Comparison of ENCODE assay signal across 11 cellular contexts in the genomic region with DNA sequence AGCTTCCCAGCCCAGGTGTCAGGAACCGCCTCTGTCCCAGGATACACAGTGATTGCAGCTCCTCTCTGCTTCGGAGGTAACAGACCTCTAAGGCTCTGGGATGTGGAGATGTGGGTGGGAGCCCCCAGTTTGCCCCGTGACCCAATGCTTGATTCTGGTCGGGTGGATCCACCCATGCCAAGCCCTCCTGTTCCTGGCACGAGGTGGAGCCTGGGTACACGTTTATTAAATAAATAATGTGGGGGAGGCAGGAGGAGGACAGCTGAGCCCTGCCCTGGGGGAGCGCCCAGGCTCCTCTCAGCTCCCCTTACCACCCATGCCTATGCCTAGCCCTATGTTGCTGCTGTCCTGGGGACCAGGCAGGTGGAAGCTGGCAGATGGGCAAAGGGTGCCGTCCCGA. TPM values are rescaled to one million over a fixed set of nuclear protein-coding genes. Genes with fewer than 3 reads are reported as not detected.
DNase-seq lines count a peak whose midpoint lies in the region; ATAC-seq and TF ChIP-seq lines count a peak whose summit lies in the region.
"Had no signal": no experiment of that assay in that cellular context is flagged by ENCODE, and none has a peak within 500 bp of the region (broad histone marks: within the 10 kb centered on the region; RNA-seq: fewer than 3 reads in every experiment).

No MANE protein-coding gene starts in this region.

- no peaks in the 10 kb centered on the region for H3K9me3 ChIP-seq in breast epithelium
- H3K9me3 ChIP-seq in mammary epithelial cell (replicated peaks; ENCODE audit: insufficient read depth, low read length), result no peaks in the 10 kb centered on the region
- no peaks in the 10 kb centered on the region for H3K9me3 ChIP-seq in gastroesophageal sphincter

- no peak for TF ChIP-seq EP300 in gastroesophageal sphincter (IDR thresholded peaks at IDR 0.05)

- CTCF ChIA-PET in mammary epithelial cell (lab: Charles Lee; ENCODE audit: low non-redundant PET), result no interaction called here

- TF ChIP-seq POLR2A in breast epithelium (IDR thresholded peaks at IDR 0.05), result no peak
- TF ChIP-seq POLR2A in gastroesophageal sphincter (IDR thresholded peaks at IDR 0.05), result no peak

- H4K20me1 ChIP-seq in mammary epithelial cell (ENCODE audit: insufficient read depth, low read length), result no peaks in the 10 kb centered on the region

- H3K27ac Mint-ChIP-seq in osteocyte (ENCODE audit: unreplicated experiment), result peak overlapping the region; percentile 91
- H3K27ac Mint-ChIP-seq in activated T-helper 2 cell treated with anti-CD3 and anti-CD28 coated beads, Interferon-gamma antibody, Interleukin-2, Interleukin-4, amounts not matched to agents 10 μg/mL and 5 μg/mL and 100 μg/mL, durations not matched to agents 14 hours and 24 hours and 36 hours, result no peak overlapping the region
- peak overlapping the region in 1 of 2 donors; percentile 51 for H3K27ac Mint-ChIP-seq in activated naive CD4-positive, alpha-beta T cell treated with anti-CD3 and anti-CD28 coated beads, Interleukin-2, amount 50 U/mL, for 72 hours

- H3K4me1 Mint-ChIP-seq in osteocyte (ENCODE audit: unreplicated experiment), result peaks cover 91% of the 10 kb centered on the region
- H3K4me1 Mint-ChIP-seq in activated T-helper 2 cell treated with anti-CD3 and anti-CD28 coated beads, Interferon-gamma antibody, Interleukin-2, Interleukin-4, amounts not matched to agents 10 μg/mL and 5 μg/mL and 100 μg/mL, durations not matched to agents 14 hours and 24 hours and 36 hours (ENCODE audit: low read depth), result peaks cover 6% of the 10 kb centered on the region

- TF ChIP-seq CTCF in breast epithelium (IDR thresholded peaks at IDR 0.05) (no peak), mammary epithelial cell (conservative IDR thresholded peaks at IDR 0.05 in 1 of 2, IDR thresholded peaks at IDR 0.05 in 1 of 2; ENCODE audit: extremely low read depth in 1 of 2, insufficient read depth in 1 of 2, low read depth in 1 of 2, low read length in 2 of 2) (no peak), gastroesophageal sphincter (IDR thresholded peaks at IDR 0.05) (no peak), osteocyte (IDR thresholded peaks at IDR 0.05) (no peak)

- no TSS peak for BruUV-seq in mammary epithelial cell (replicated peaks; lab: Mats Ljungman, UMichigan)

- dilution Hi-C loops in mammary epithelial cell (cut with HindIII; ENCODE audit: low sequenced_read_pairs), result no loop called here

- H2AFZ ChIP-seq in mammary epithelial cell (ENCODE audit: low read depth, low read length), result no peak overlapping the region

- H3K9ac ChIP-seq in mammary epithelial cell (ENCODE audit: insufficient read depth, low read length), result no peak overlapping the region

- peak overlapping the region; percentile 70 to 92 for H3K27ac ChIP-seq in breast epithelium
- H3K27ac ChIP-seq in mammary epithelial cell (ENCODE audit: insufficient read depth, low read depth, low read length), result no peak overlapping the region
- H3K27ac ChIP-seq in gastroesophageal sphincter, result peak overlapping the region; percentile 67 to 99 (median 94)
- H3K27ac ChIP-seq in urinary bladder (ENCODE audit: low read depth), result peak overlapping the region; percentile 79

- peaks cover 5% of the 10 kb centered on the region for H3K36me3 Mint-ChIP-seq in osteocyte (ENCODE audit: unreplicated experiment)
- H3K36me3 Mint-ChIP-seq in activated T-helper 2 cell treated with anti-CD3 and anti-CD28 coated beads, Interferon-gamma antibody, Interleukin-2, Interleukin-4, amounts not matched to agents 10 μg/mL and 5 μg/mL and 100 μg/mL, durations not matched to agents 14 hours and 24 hours and 36 hours (ENCODE audit: low read depth), result no peaks in the 10 kb centered on the region
- no peaks in the 10 kb centered on the region for H3K36me3 Mint-ChIP-seq in activated naive CD4-positive, alpha-beta T cell treated with anti-CD3 and anti-CD28 coated beads, Interleukin-2, amount 50 U/mL, for 72 hours

- no peak overlapping the region for H3K4me2 ChIP-seq in mammary epithelial cell (ENCODE audit: insufficient read depth, low read depth, low read length)

- H3K27me3 Mint-ChIP-seq in osteocyte (ENCODE audit: unreplicated experiment), result no peaks in the 10 kb centered on the region
- peaks cover 2% of the 10 kb centered on the region for H3K27me3 Mint-ChIP-seq in activated T-helper 2 cell treated with anti-CD3 and anti-CD28 coated beads, Interferon-gamma antibody, Interleukin-2, Interleukin-4, amounts not matched to agents 10 μg/mL and 5 μg/mL and 100 μg/mL, durations not matched to agents 14 hours and 24 hours and 36 hours (ENCODE audit: low read depth)

- H3K4me3 ChIP-seq in breast epithelium (peak overlapping the region in 1 of 3 donors; percentile 44), mammary epithelial cell (replicated peaks in 1 of 3; ENCODE audit: insufficient read depth in 1 of 3, low read depth in 2 of 3, low read length in 3 of 3) (no peak overlapping the region), gastroesophageal sphincter (peak overlapping the region in 1 of 2 donors; percentile 23), urinary bladder (ENCODE audit: low read depth, low read length) (no peak overlapping the region)

- H3K9me3 Mint-ChIP-seq in osteocyte (ENCODE audit: unreplicated experiment), result no peaks in the 10 kb centered on the region
- no peaks in the 10 kb centered on the region for H3K9me3 Mint-ChIP-seq in activated T-helper 2 cell treated with anti-CD3 and anti-CD28 coated beads, Interferon-gamma antibody, Interleukin-2, Interleukin-4, amounts not matched to agents 10 μg/mL and 5 μg/mL and 100 μg/mL, durations not matched to agents 14 hours and 24 hours and 36 hours
- no peaks in the 10 kb centered on the region for H3K9me3 Mint-ChIP-seq in activated naive CD4-positive, alpha-beta T cell treated with anti-CD3 and anti-CD28 coated beads, Interleukin-2, amount 50 U/mL, for 72 hours

- intact Hi-C loops in breast epithelium (cut with DNase I; ENCODE audit: low total_unique reads), result no loop called here
- intact Hi-C loops in mammary epithelial cell (cut with micrococcal nuclease), result no loop called here
- intact Hi-C loops in activated T-helper 2 cell treated with anti-CD3 and anti-CD28 coated beads, Interferon-gamma antibody, Interleukin-2, Interleukin-4, amounts not matched to agents 10 μg/mL and 5 μg/mL and 100 μg/mL, durations not matched to agents 14 hours and 24 hours and 36 hours (cut with micrococcal nuclease), result no loop called here

- peaks cover 55% of the 10 kb centered on the region for H3K79me2 ChIP-seq in mammary epithelial cell (ENCODE audit: insufficient read depth, low read length)

- H3K27me3 ChIP-seq in breast epithelium (no peaks in the 10 kb centered on the region), mammary epithelial cell (ENCODE audit: insufficient read depth, low read length) (no peaks in the 10 kb centered on the region), gastroesophageal sphincter (no peaks in the 10 kb centered on the region)

- H3K4me1 ChIP-seq in breast epithelium (peaks cover 15 to 30% of the 10 kb centered on the region in 2 donors), mammary epithelial cell (ENCODE audit: insufficient read depth, low read length) (peaks cover 43% of the 10 kb centered on the region), gastroesophageal sphincter (peaks cover 15 to 99% (median 74%) of the 10 kb centered on the region in 3 donors), urinary bladder (ENCODE audit: insufficient read depth) (no peaks in the 10 kb centered on the region)

- DNase-seq in breast epithelium (ENCODE audit: low spot score in 2 of 2), result no peak
- DNase-seq in mammary epithelial cell, result no peak
- DNase-seq in osteocyte (ENCODE audit: extremely low spot score, unreplicated experiment), result no peak
- no peak for DNase-seq in activated T-helper 2 cell treated with anti-CD3 and anti-CD28 coated beads, Interferon-gamma antibody, Interleukin-2, Interleukin-4, amounts not matched to agents 10 μg/mL and 5 μg/mL and 100 μg/mL, durations not matched to agents 14 hours and 24 hours and 36 hours (ENCODE audit: low spot score)
- no peak for DNase-seq in activated naive CD4-positive, alpha-beta T cell treated with anti-CD3 and anti-CD28 coated beads, Interleukin-2, amount 50 U/mL, for 72 hours (ENCODE audit: low spot score in 2 of 2)
- DNase-seq in AG20443 (ENCODE audit: low spot score), result no peak
- DNase-seq: NCI-H146 had no signal

- in situ Hi-C loops in mammary epithelial cell (cut with MboI; ENCODE audit: low sequenced_read_pairs in 2 of 2), result no loop called here

- no peak overlapping the region for H3K4me3 Mint-ChIP-seq in osteocyte (ENCODE audit: unreplicated experiment)
- no peak overlapping the region for H3K4me3 Mint-ChIP-seq in activated T-helper 2 cell treated with anti-CD3 and anti-CD28 coated beads, Interferon-gamma antibody, Interleukin-2, Interleukin-4, amounts not matched to agents 10 μg/mL and 5 μg/mL and 100 μg/mL, durations not matched to agents 14 hours and 24 hours and 36 hours (ENCODE audit: low read depth)

- no peak for ATAC-seq in gastroesophageal sphincter
- ATAC-seq in activated naive CD4-positive, alpha-beta T cell treated with anti-CD3 and anti-CD28 coated beads, Interleukin-2, amount 50 U/mL, for 72 hours, result no peak

- 91% methylated on average over 3 of the region's 9 CpGs for WGBS in mammary epithelial cell (ENCODE audit: low coverage, missing lambda C conversion rate)
- WGBS in gastroesophageal sphincter (ENCODE audit: low coverage in 1 of 2), 2 donors, result 80% methylated on average over 2 of the region's 9 CpGs; no CpG with 5 or more reads in 1 of the 2 donors
- 47% methylated on average over 9 of the region's 9 CpGs for WGBS in urinary bladder

- H3K36me3 ChIP-seq in breast epithelium, result no peaks in the 10 kb centered on the region
- H3K36me3 ChIP-seq in mammary epithelial cell (ENCODE audit: insufficient read depth, low read length), result peaks cover 3% of the 10 kb centered on the region
- H3K36me3 ChIP-seq in gastroesophageal sphincter, result no peaks in the 10 kb centered on the region
- no peaks in the 10 kb centered on the region for H3K36me3 ChIP-seq in urinary bladder (ENCODE audit: insufficient read depth)

RNA-seq across cellular contexts. Expression of a gene that starts 16.0 kb away (rescaled TPM):
- total RNA-seq in breast epithelium (10 to 100 TPM; 28.8 to 54.7 (median 38.2) TPM), mammary epithelial cell (10 to 100 TPM; 19.5 to 25.4 TPM), gastroesophageal sphincter (100 to 1,000 TPM in 1 of 4 donors, 10 to 100 TPM in 3; 52.5 to 169 (median 84.4) TPM), osteocyte (104 and 105 TPM in 2 replicates), urinary bladder (30.7 TPM)
- polyA plus RNA-seq in mammary epithelial cell (12.1 TPM), urinary bladder (69.8 TPM)
- 17.2 TPM for polyA minus RNA-seq in mammary epithelial cell
- 0.09 and 0.30 TPM in 2 replicates for total RNA-seq in activated T-helper 2 cell treated with anti-CD3 and anti-CD28 coated beads, Interferon-gamma antibody, Interleukin-2, Interleukin-4, amounts not matched to agents 10 μg/mL and 5 μg/mL and 100 μg/mL, durations not matched to agents 14 hours and 24 hours and 36 hours
- under 1 TPM; 0.02 to 0.16 TPM for total RNA-seq in activated naive CD4-positive, alpha-beta T cell treated with anti-CD3 and anti-CD28 coated beads, Interleukin-2, amount 50 U/mL, for 72 hours

RNA-seq across cellular contexts. Expression of a gene that starts 52.0 kb away (rescaled TPM):
- total RNA-seq in breast epithelium (1 to 10 TPM; 1.6 to 3.4 (median 1.9) TPM), mammary epithelial cell (under 1 TPM; under 0.01 to 0.28 TPM), gastroesophageal sphincter (1 to 10 TPM; 1.8 to 2.8 (median 2.3) TPM), osteocyte (not detected in 2 replicates), urinary bladder (0.90 TPM)
- polyA plus RNA-seq in mammary epithelial cell (0.46 TPM), urinary bladder (2.6 TPM)
- polyA minus RNA-seq in mammary epithelial cell, result not detected
- total RNA-seq in activated T-helper 2 cell treated with anti-CD3 and anti-CD28 coated beads, Interferon-gamma antibody, Interleukin-2, Interleukin-4, amounts not matched to agents 10 μg/mL and 5 μg/mL and 100 μg/mL, durations not matched to agents 14 hours and 24 hours and 36 hours, result not detected in 2 replicates
- not detected for total RNA-seq in activated naive CD4-positive, alpha-beta T cell treated with anti-CD3 and anti-CD28 coated beads, Interleukin-2, amount 50 U/mL, for 72 hours
- total RNA-seq: A172; T-helper 2 cell treated with Interferon-gamma antibody and Interleukin-4, amounts not matched to agents 100 ng/mL and 5 ng/mL, for 36 hours had no signal

RNA-seq across cellular contexts. Expression of a gene that starts 52.1 kb away (rescaled TPM):
- 1 to 10 TPM; 2.2 to 3.7 (median 2.3) TPM for total RNA-seq in breast epithelium
- 10 to 100 TPM in 1 of 2 donors, 1 to 10 TPM in 1; 4.5 to 10.2 TPM for total RNA-seq in mammary epithelial cell
- polyA plus RNA-seq in mammary epithelial cell, result 5.1 TPM
- 8.6 TPM for polyA minus RNA-seq in mammary epithelial cell
- 1 to 10 TPM; 2.3 to 5.7 (median 3.5) TPM for total RNA-seq in gastroesophageal sphincter
- total RNA-seq in osteocyte, result 3.3 and 4.1 TPM in 2 replicates
- total RNA-seq in urinary bladder, result 2.6 TPM
- 2.7 TPM for polyA plus RNA-seq in urinary bladder
- total RNA-seq in activated T-helper 2 cell treated with anti-CD3 and anti-CD28 coated beads, Interferon-gamma antibody, Interleukin-2, Interleukin-4, amounts not matched to agents 10 μg/mL and 5 μg/mL and 100 μg/mL, durations not matched to agents 14 hours and 24 hours and 36 hours, result 33.5 and 34.5 TPM in 2 replicates
- total RNA-seq in activated naive CD4-positive, alpha-beta T cell treated with anti-CD3 and anti-CD28 coated beads, Interleukin-2, amount 50 U/mL, for 72 hours, result 10 to 100 TPM; 23.2 to 28.2 TPM

Comparison
In these comparisons a context has a peak if more than half of its experiments do, and no peak if none do; other contexts are left out.
1. RNA of a gene that starts 16.0 kb away (total RNA-seq): 104 to 105 TPM in osteocyte, 52.5 to 169 TPM in gastroesophageal sphincter, 28.8 to 54.7 TPM in breast epithelium, 30.7 TPM in urinary bladder (single experiment) and 19.5 to 25.4 TPM in mammary epithelial cell; 0.09 to 0.30 TPM in activated T-helper 2 cell treated with anti-CD3 and anti-CD28 coated beads, Interferon-gamma antibody, Interleukin-2, Interleukin-4, amounts not matched to agents 10 μg/mL and 5 μg/mL and 100 μg/mL, durations not matched to agents 14 hours and 24 hours and 36 hours and 0.02 to 0.16 TPM in activated naive CD4-positive, alpha-beta T cell treated with anti-CD3 and anti-CD28 coated beads, Interleukin-2, amount 50 U/mL, for 72 hours; every median in the first group is over 10 times any median in the second.